In the genomic region with DNA sequence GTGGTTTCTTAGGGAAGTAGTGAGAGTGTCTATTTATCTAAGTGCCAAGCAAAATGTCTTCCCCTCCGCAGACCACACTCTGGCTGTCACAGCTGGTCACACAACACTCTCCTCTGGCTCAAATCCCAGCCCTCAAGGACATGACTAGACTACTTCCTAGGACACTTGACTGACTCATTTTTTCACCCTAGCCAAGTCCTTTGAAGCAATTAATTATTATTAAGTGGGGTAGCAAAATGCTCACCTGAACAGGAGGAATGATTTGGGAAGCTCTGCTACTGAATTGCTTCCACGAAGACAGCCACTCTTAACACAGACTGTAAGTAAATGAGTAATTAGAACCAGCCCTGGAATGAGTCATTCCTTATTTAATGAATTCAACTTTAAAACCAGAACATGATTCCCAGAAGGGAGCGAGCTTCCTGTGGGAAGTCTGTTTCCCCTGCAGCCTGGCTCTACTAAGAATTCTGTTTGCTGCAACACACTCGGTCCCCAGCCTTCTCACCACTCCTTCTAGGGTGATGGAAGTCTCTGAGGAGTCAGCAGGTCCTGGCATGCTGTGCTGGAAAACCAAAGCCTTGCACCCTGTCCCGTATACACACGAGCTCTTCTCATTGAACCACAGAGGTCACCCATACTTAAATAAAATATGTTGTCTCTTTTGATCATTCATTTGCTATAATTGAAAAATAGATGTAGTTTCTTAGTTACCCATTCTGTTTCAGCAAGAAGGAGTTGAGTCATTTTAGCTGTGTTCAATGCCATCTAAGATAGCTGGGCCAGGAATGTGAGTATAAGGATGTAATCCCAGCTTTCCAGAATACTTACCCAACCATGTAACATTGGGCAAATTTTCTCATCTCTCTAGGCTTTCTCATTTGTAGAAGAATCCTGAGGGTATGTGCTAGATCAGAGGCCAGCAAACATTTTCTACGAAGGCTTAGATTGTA, we compare ENCODE assay signal across 9 cellular contexts.
DNase-seq lines count a peak whose midpoint lies in the region; ATAC-seq and TF ChIP-seq lines count a peak whose summit lies in the region.
"Had no signal": no experiment of that assay in that cellular context is flagged by ENCODE, and none has a peak within 500 bp of the region (broad histone marks: within the 10 kb centered on the region; RNA-seq: fewer than 3 reads in every experiment).

No MANE protein-coding gene starts in this region.

- H3K4me2 ChIP-seq in fibroblast of lung (ENCODE audit: extremely low read depth, insufficient read depth, low read length) = peak overlapping the region; percentile 4

- WGBS in stomach, 5 donors = 38 to 47% (median 46%) methylated on average over 7 of the region's 7 CpGs

- no peaks in the 10 kb centered on the region for H3K27me3 ChIP-seq in fibroblast of lung (ENCODE audit: control insufficient read depth, insufficient read depth, low read length)
- H3K27me3 ChIP-seq in stomach = no peaks in the 10 kb centered on the region
- no peaks in the 10 kb centered on the region for H3K27me3 ChIP-seq in MG63
- H3K27me3 ChIP-seq in CD8-positive, alpha-beta memory T cell (ENCODE audit: insufficient read depth, low read length, poor library complexity, severe bottlenecking) = no peaks in the 10 kb centered on the region

- H3K4me3 ChIP-seq in fibroblast of lung (replicated peaks in 1 of 4; ENCODE audit: control extremely low read depth in 1 of 4, insufficient read depth in 1 of 4, low read depth in 3 of 4, low read length in 4 of 4) = no peak overlapping the region
- no peak overlapping the region for H3K4me3 ChIP-seq in stomach
- H3K4me3 ChIP-seq in MG63 = no peak overlapping the region
- H3K4me3 ChIP-seq in CD8-positive, alpha-beta memory T cell (ENCODE audit: low read length) = no peak overlapping the region

- no peaks in the 10 kb centered on the region for H3K79me2 ChIP-seq in fibroblast of lung (ENCODE audit: control insufficient read depth, insufficient read depth, low read length)

- H3K9ac ChIP-seq in fibroblast of lung (ENCODE audit: insufficient read depth, low read length) = no peak overlapping the region

- TF ChIP-seq EP300 in stomach (IDR thresholded peaks at IDR 0.05) = no peak

- POLR2A ChIA-PET in CD8-positive, alpha-beta memory T cell (lab: Charles Lee) = no interaction called here

- H3K27ac Mint-ChIP-seq in activated T-cell treated with anti-CD3 and anti-CD28 coated beads, Interleukin-2, amount 50 U/mL, for 24 hours = no peak overlapping the region
- H3K27ac Mint-ChIP-seq in CD8-positive, alpha-beta memory T cell = no peak overlapping the region
- H3K27ac Mint-ChIP-seq: activated naive CD8-positive, alpha-beta T cell had no signal

- H2AFZ ChIP-seq in fibroblast of lung (ENCODE audit: low read length) = no peak overlapping the region

- ATAC-seq in GM18868 (IDR thresholded peaks at IDR 0.05; ENCODE audit: unreplicated experiment) = peak; percentile 63

- no peaks in the 10 kb centered on the region for H3K9me3 ChIP-seq in fibroblast of lung (ENCODE audit: control insufficient read depth, insufficient read depth, low read depth, low read length)
- H3K9me3 ChIP-seq in stomach = no peaks in the 10 kb centered on the region
- H3K9me3 ChIP-seq in MG63 = no peaks in the 10 kb centered on the region
- H3K9me3 ChIP-seq in CD8-positive, alpha-beta memory T cell (ENCODE audit: low read length) = no peaks in the 10 kb centered on the region

- TF ChIP-seq CTCF in fibroblast of lung (conservative IDR thresholded peaks at IDR 0.05 in 1 of 2, IDR thresholded peaks at IDR 0.05 in 1 of 2; ENCODE audit: low read depth in 1 of 2, low read length in 2 of 2) = no peak
- no peak for TF ChIP-seq CTCF in stomach (IDR thresholded peaks at IDR 0.05)

- no peaks in the 10 kb centered on the region for H3K4me1 ChIP-seq in fibroblast of lung (ENCODE audit: control insufficient read depth, extremely low read depth, insufficient read depth, low read length)
- peaks cover 5 to 15% (median 12%) of the 10 kb centered on the region in 4 donors for H3K4me1 ChIP-seq in stomach
- H3K4me1 ChIP-seq in CD8-positive, alpha-beta memory T cell (ENCODE audit: insufficient read depth, low read length) = no peaks in the 10 kb centered on the region

- H4K20me1 ChIP-seq in fibroblast of lung (ENCODE audit: control insufficient read depth, extremely low read depth, insufficient read depth, low read length) = no peaks in the 10 kb centered on the region

- peak; percentile 74 for DNase-seq in NOMO-1 treated with DMSO at 0.1 percent for 48 hours (lab: John Stamatoyannopoulos, UW; ENCODE audit: unreplicated experiment)
- DNase-seq in fibroblast of lung (ENCODE audit: low read depth in 2 of 2) = peak; percentile 6 to 79
- peak; percentile 66 for DNase-seq in pulmonary artery endothelial cell (ENCODE audit: low read depth, low spot score)
- no peak for DNase-seq in activated T-cell treated with anti-CD3 and anti-CD28 coated beads, Interleukin-2, amount 50 U/mL, for 24 hours
- no peak for DNase-seq in stomach
- DNase-seq in MG63 = no peak
- no peak for DNase-seq in CD8-positive, alpha-beta memory T cell

- H3K27ac ChIP-seq in fibroblast of lung (ENCODE audit: insufficient read depth, low read length) (no peak overlapping the region), stomach (peak overlapping the region in 1 of 5 donors; percentile 34)
- no peak overlapping the region for H3K27ac ChIP-seq in CD8-positive, alpha-beta memory T cell (ENCODE audit: low read depth, low read length)

- H3K36me3 ChIP-seq in fibroblast of lung (ENCODE audit: control insufficient read depth, insufficient read depth, low read length) (no peaks in the 10 kb centered on the region), stomach (peaks cover 0 to 5% (median 0%) of the 10 kb centered on the region in 4 donors), MG63 (no peaks in the 10 kb centered on the region)
- no peaks in the 10 kb centered on the region for H3K36me3 ChIP-seq in CD8-positive, alpha-beta memory T cell (ENCODE audit: insufficient read depth, low read length)

- H3K36me3 Mint-ChIP-seq in activated T-cell treated with anti-CD3 and anti-CD28 coated beads, Interleukin-2, amount 50 U/mL, for 24 hours (ENCODE audit: low read depth) = no peaks in the 10 kb centered on the region
- no peaks in the 10 kb centered on the region for H3K36me3 Mint-ChIP-seq in CD8-positive, alpha-beta memory T cell

- H3K4me3 Mint-ChIP-seq in activated T-cell treated with anti-CD3 and anti-CD28 coated beads, Interleukin-2, amount 50 U/mL, for 24 hours = no peak overlapping the region
- H3K4me3 Mint-ChIP-seq in CD8-positive, alpha-beta memory T cell = no peak overlapping the region
- H3K4me3 Mint-ChIP-seq: activated naive CD8-positive, alpha-beta T cell had no signal

- no peak for TF ChIP-seq POLR2A in stomach (IDR thresholded peaks at IDR 0.05)

- no peaks in the 10 kb centered on the region for H3K4me1 Mint-ChIP-seq in activated T-cell treated with anti-CD3 and anti-CD28 coated beads, Interleukin-2, amount 50 U/mL, for 24 hours (ENCODE audit: low read depth)
- no peaks in the 10 kb centered on the region for H3K4me1 Mint-ChIP-seq in CD8-positive, alpha-beta memory T cell

- peaks cover 2% of the 10 kb centered on the region for H3K9me3 Mint-ChIP-seq in activated T-cell treated with anti-CD3 and anti-CD28 coated beads, Interleukin-2, amount 50 U/mL, for 24 hours
- H3K9me3 Mint-ChIP-seq in CD8-positive, alpha-beta memory T cell = peaks cover 0 to 5% (median 0%) of the 10 kb centered on the region in 5 donors

- intact Hi-C loops in stomach (cut with DNase I; ENCODE audit: low total_unique reads) = no loop called here

- CTCF ChIA-PET in CD8-positive, alpha-beta memory T cell (lab: Charles Lee) = no interaction called here

- H3K27me3 Mint-ChIP-seq in activated T-cell treated with anti-CD3 and anti-CD28 coated beads, Interleukin-2, amount 50 U/mL, for 24 hours = no peaks in the 10 kb centered on the region
- H3K27me3 Mint-ChIP-seq in CD8-positive, alpha-beta memory T cell = no peaks in the 10 kb centered on the region
- H3K27me3 Mint-ChIP-seq: activated naive CD8-positive, alpha-beta T cell had no signal

Comparison
In these comparisons a context has a peak if more than half of its experiments do, and no peak if none do; other contexts are left out.
1. DNase-seq: peak in NOMO-1 treated with DMSO at 0.1 percent for 48 hours (single experiment), fibroblast of lung (2 of 2) and pulmonary artery endothelial cell (single experiment); none in activated T-cell treated with anti-CD3 and anti-CD28 coated beads, Interleukin-2, amount 50 U/mL, for 24 hours (single experiment), stomach (single experiment), MG63 (single experiment) and CD8-positive, alpha-beta memory T cell (0 of 5).